22 cellular contexts compared by ENCODE assay signal in genomic region chr4:7330031-7330596, GRCh38.
DNase-seq lines count a peak whose midpoint lies in the region; ATAC-seq and TF ChIP-seq lines count a peak whose summit lies in the region.
"Had no signal": no experiment of that assay in that cellular context is flagged by ENCODE, and none has a peak within 500 bp of the region (broad histone marks: within the 10 kb centered on the region; RNA-seq: fewer than 3 reads in every experiment).

No MANE protein-coding gene starts in this region.

- no peak overlapping the region for H3K4me3 Mint-ChIP-seq in chondrocyte (ENCODE audit: unreplicated experiment)
- no peak overlapping the region for H3K4me3 Mint-ChIP-seq in stimulated activated naive B cell treated with anti-CD40 and anti-IgM and Interleukin-4, amounts not matched to agents 10 μg/mL and 1 μg/mL and 100 μg/mL, for 72 hours
- H3K4me3 Mint-ChIP-seq: CD8-positive, alpha-beta memory T cell had no signal

- TF ChIP-seq CTCF in heart left ventricle (IDR thresholded peaks at IDR 0.05) (no peak), chondrocyte (IDR thresholded peaks at IDR 0.05) (no peak), spleen (IDR thresholded peaks at IDR 0.05 in 8 of 11, conservative IDR thresholded peaks at IDR 0.05 in 3 of 11) (no peak)

- no peaks in the 10 kb centered on the region for H3K27me3 ChIP-seq in heart left ventricle
- H3K27me3 ChIP-seq in spleen (replicated peaks in 1 of 7): peaks cover 0 to 77% (median 0%) of the 10 kb centered on the region in 7 donors
- H3K27me3 ChIP-seq: MG63 had no signal

- H3K27me3 Mint-ChIP-seq in chondrocyte (ENCODE audit: low read depth): no peaks in the 10 kb centered on the region
- no peaks in the 10 kb centered on the region for H3K27me3 Mint-ChIP-seq in stimulated activated naive B cell treated with anti-CD40 and anti-IgM and Interleukin-4, amounts not matched to agents 10 μg/mL and 1 μg/mL and 100 μg/mL, for 72 hours

- ATAC-seq in heart left ventricle (no peak), Right ventricle myocardium superior (ENCODE audit: poor library complexity) (no peak)
- no peak for ATAC-seq in stimulated activated naive B cell treated with anti-CD40 and anti-IgM and Interleukin-4, amounts not matched to agents 10 μg/mL and 1 μg/mL and 100 μg/mL, for 72 hours (replicated peaks)

- H3K36me3 ChIP-seq in heart left ventricle (no peaks in the 10 kb centered on the region), spleen (no peaks in the 10 kb centered on the region)
- H3K36me3 ChIP-seq: MG63 had no signal

- H3K36me3 Mint-ChIP-seq in chondrocyte (ENCODE audit: low read depth): no peaks in the 10 kb centered on the region
- no peaks in the 10 kb centered on the region for H3K36me3 Mint-ChIP-seq in stimulated activated naive B cell treated with anti-CD40 and anti-IgM and Interleukin-4, amounts not matched to agents 10 μg/mL and 1 μg/mL and 100 μg/mL, for 72 hours
- H3K36me3 Mint-ChIP-seq: CD8-positive, alpha-beta memory T cell had no signal

- peaks cover 74% of the 10 kb centered on the region for H3K4me1 Mint-ChIP-seq in chondrocyte (ENCODE audit: low read depth)
- no peaks in the 10 kb centered on the region for H3K4me1 Mint-ChIP-seq in stimulated activated naive B cell treated with anti-CD40 and anti-IgM and Interleukin-4, amounts not matched to agents 10 μg/mL and 1 μg/mL and 100 μg/mL, for 72 hours

- no peak for TF ChIP-seq POLR2A in heart left ventricle (IDR thresholded peaks at IDR 0.05)
- no peak for TF ChIP-seq POLR2A in spleen (IDR thresholded peaks at IDR 0.05)

- H3K4me1 ChIP-seq in heart left ventricle: peaks cover 0 to 26% (median 5%) of the 10 kb centered on the region in 12 donors
- peaks cover 0 to 10% (median 2%) of the 10 kb centered on the region in 6 donors for H3K4me1 ChIP-seq in spleen

- H3K27ac ChIP-seq in heart left ventricle (no peak overlapping the region), spleen (no peak overlapping the region), substantia nigra (ENCODE audit: low read depth, low read length, poor library complexity, severe bottlenecking) (no peak overlapping the region)
- H3K27ac ChIP-seq: RWPE1 had no signal

- H3K9me3 Mint-ChIP-seq in chondrocyte (ENCODE audit: low read depth): no peaks in the 10 kb centered on the region
- H3K9me3 Mint-ChIP-seq in stimulated activated naive B cell treated with anti-CD40 and anti-IgM and Interleukin-4, amounts not matched to agents 10 μg/mL and 1 μg/mL and 100 μg/mL, for 72 hours: no peaks in the 10 kb centered on the region
- H3K9me3 Mint-ChIP-seq: CD8-positive, alpha-beta memory T cell had no signal

- 86 to 93% (median 89%) methylated on average over 16 to 17 of the region's 17 CpGs for WGBS in heart left ventricle, 4 donors
- WGBS in spleen, 5 donors: 84 to 92% (median 86%) methylated on average over 17 of the region's 17 CpGs

- H3K4me3 ChIP-seq in heart left ventricle: no peak overlapping the region
- H3K4me3 ChIP-seq in spleen: no peak overlapping the region
- H3K4me3 ChIP-seq: MG63 had no signal

- H3K9me3 ChIP-seq in heart left ventricle: no peaks in the 10 kb centered on the region
- no peaks in the 10 kb centered on the region for H3K9me3 ChIP-seq in spleen
- H3K9me3 ChIP-seq: MG63 had no signal

- H3K27ac Mint-ChIP-seq in chondrocyte (ENCODE audit: unreplicated experiment): peak overlapping the region; percentile 29
- H3K27ac Mint-ChIP-seq in stimulated activated naive B cell treated with anti-CD40 and anti-IgM and Interleukin-4, amounts not matched to agents 10 μg/mL and 1 μg/mL and 100 μg/mL, for 72 hours: no peak overlapping the region

- intact Hi-C loops in heart left ventricle (cut with DNase I): loop anchor here in 2 of 10 donors (10.0 kb wide), 2 partner anchors 135 to 385 kb away; partner anchors contain the start of gene SORCS2 (in 1 of the 2)
- intact Hi-C loops in Right ventricle myocardium superior (cut with DNase I): no loop called here
- intact Hi-C loops in spleen (cut with DNase I; ENCODE audit: low total_unique reads): no loop called here

- DNase-seq in heart left ventricle (peak in 3 of 5 donors; percentile 11 to 21 (median 20)), Right ventricle myocardium superior (no peak), NCI-H524 (lab: John Stamatoyannopoulos, UW) (peak; percentile 96), chondrocyte (ENCODE audit: low spot score) (peak; percentile 54), spleen (peak; percentile 38), superior temporal gyrus (ENCODE audit: extremely low spot score) (no peak), substantia nigra (lab: John Stamatoyannopoulos, UW) (no peak)
- no peak for DNase-seq in stimulated activated naive B cell treated with anti-CD40 and anti-IgM and Interleukin-4, amounts not matched to agents 10 μg/mL and 1 μg/mL and 100 μg/mL, for 72 hours
- DNase-seq: AML-193, C1 segment of cervical spinal cord, Calu3, DMS53, EL, GF-D8, MG63, NCI-H1417, NCI-H1694 treated with DMSO at 0.1 percent for 48 hours, NCI-H2081 treated with DMSO at 0.1 percent for 48 hours, NCI-H2171 treated with DMSO at 0.1 percent for 48 hours, NCI-H69 had no signal

Comparison
In these comparisons a context has a peak if more than half of its experiments do, and no peak if none do; other contexts are left out.
1. DNase-seq: peak in heart left ventricle (3 of 5), NCI-H524 (2 of 2), chondrocyte (single experiment) and spleen (single experiment); none in Right ventricle myocardium superior (single experiment), stimulated activated naive B cell treated with anti-CD40 and anti-IgM and Interleukin-4, amounts not matched to agents 10 μg/mL and 1 μg/mL and 100 μg/mL, for 72 hours (single experiment), superior temporal gyrus (single experiment) and substantia nigra (0 of 49).